In the genomic region with DNA sequence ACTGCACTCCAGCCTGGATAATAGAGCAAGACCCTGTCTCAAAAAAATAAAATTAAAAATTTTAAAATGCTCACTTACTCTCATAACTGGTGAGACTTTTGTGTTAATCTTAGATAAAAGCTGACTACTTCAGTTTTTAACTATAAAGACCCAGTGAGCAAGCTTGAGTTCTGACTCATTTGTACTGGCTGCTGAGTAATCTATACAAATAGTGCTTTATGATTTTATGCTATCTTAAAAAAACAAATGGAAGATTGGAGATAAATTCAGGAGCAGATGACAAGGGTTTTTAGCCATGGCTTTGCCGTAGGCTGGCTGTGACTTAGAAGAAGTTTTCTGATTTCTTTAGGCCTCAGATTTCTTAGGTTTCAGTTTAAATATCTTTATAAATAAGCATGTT, we compare ENCODE assay signal across 13 cellular contexts. TPM values are rescaled to one million over a fixed set of nuclear protein-coding genes. Genes with fewer than 3 reads are reported as not detected.
DNase-seq lines count a peak whose midpoint lies in the region; ATAC-seq and TF ChIP-seq lines count a peak whose summit lies in the region.
"Had no signal": no experiment of that assay in that cellular context is flagged by ENCODE, and none has a peak within 500 bp of the region (broad histone marks: within the 10 kb centered on the region; RNA-seq: fewer than 3 reads in every experiment).

No MANE protein-coding gene starts in this region.

- no peak for TF ChIP-seq CTCF in RWPE2 (IDR thresholded peaks at IDR 0.05; ENCODE audit: poor library complexity, severe bottlenecking)
- no peak for TF ChIP-seq CTCF in fibroblast of lung (conservative IDR thresholded peaks at IDR 0.05 in 1 of 2, IDR thresholded peaks at IDR 0.05 in 1 of 2; ENCODE audit: low read depth in 1 of 2, low read length in 2 of 2)

- peak; percentile 88 for ATAC-seq in RWPE2 (ENCODE audit: low read depth)
- ATAC-seq: stimulated activated naive B cell treated with anti-CD40 and anti-IgM and Interleukin-4, amounts not matched to agents 10 μg/mL and 1 μg/mL and 100 μg/mL, for 72 hours had no signal

- H3K36me3 ChIP-seq in RWPE2 (ENCODE audit: low read depth): no peaks in the 10 kb centered on the region
- H3K36me3 ChIP-seq in fibroblast of lung (ENCODE audit: control insufficient read depth, insufficient read depth, low read length): no peaks in the 10 kb centered on the region
- no peaks in the 10 kb centered on the region for H3K36me3 ChIP-seq in skeletal muscle satellite cell (ENCODE audit: insufficient read depth, low read length)

- H3K79me2 ChIP-seq in fibroblast of lung (ENCODE audit: control insufficient read depth, insufficient read depth, low read length): peaks cover 66% of the 10 kb centered on the region

- H3K27ac ChIP-seq in RWPE2 (ENCODE audit: poor library complexity, severe bottlenecking) (peak overlapping the region; percentile 13), fibroblast of lung (ENCODE audit: insufficient read depth, low read length) (no peak overlapping the region)

- H3K4me3 ChIP-seq in RWPE2 (ENCODE audit: severe bottlenecking): no peak overlapping the region
- peak overlapping the region in 2 of 4 experiments; percentile 5 to 34 for H3K4me3 ChIP-seq in fibroblast of lung (replicated peaks in 1 of 4; ENCODE audit: control extremely low read depth in 1 of 4, insufficient read depth in 1 of 4, low read depth in 3 of 4, low read length in 4 of 4)
- no peak overlapping the region for H3K4me3 ChIP-seq in skeletal muscle satellite cell (ENCODE audit: low read length)

- H3K4me1 ChIP-seq in RWPE2 (ENCODE audit: insufficient read depth, poor library complexity, severe bottlenecking) (peaks cover 27% of the 10 kb centered on the region), fibroblast of lung (ENCODE audit: control insufficient read depth, extremely low read depth, insufficient read depth, low read length) (peaks cover 19% of the 10 kb centered on the region), skeletal muscle satellite cell (ENCODE audit: control insufficient read depth, insufficient read depth, low read length) (peaks cover 44% of the 10 kb centered on the region)

- H3K9ac ChIP-seq in fibroblast of lung (ENCODE audit: insufficient read depth, low read length) (no peak overlapping the region), skeletal muscle satellite cell (ENCODE audit: low read depth, low read length) (no peak overlapping the region)

- H3K27me3 ChIP-seq in RWPE2 (ENCODE audit: insufficient read depth, poor library complexity, severe bottlenecking) (no peaks in the 10 kb centered on the region), fibroblast of lung (ENCODE audit: control insufficient read depth, insufficient read depth, low read length) (no peaks in the 10 kb centered on the region), skeletal muscle satellite cell (ENCODE audit: control insufficient read depth, insufficient read depth, low read length) (no peaks in the 10 kb centered on the region)

- H3K9me3 ChIP-seq in RWPE2 (ENCODE audit: severe bottlenecking) (no peaks in the 10 kb centered on the region), fibroblast of lung (ENCODE audit: control insufficient read depth, insufficient read depth, low read depth, low read length) (no peaks in the 10 kb centered on the region), skeletal muscle satellite cell (replicated peaks; ENCODE audit: low read length) (no peaks in the 10 kb centered on the region)

- H3K4me2 ChIP-seq in fibroblast of lung (ENCODE audit: extremely low read depth, insufficient read depth, low read length) (peak overlapping the region; percentile 70), skeletal muscle satellite cell (ENCODE audit: low read length) (peak overlapping the region; percentile 71)

- H4K20me1 ChIP-seq in fibroblast of lung (ENCODE audit: control insufficient read depth, extremely low read depth, insufficient read depth, low read length): no peaks in the 10 kb centered on the region

- DNase-seq in DMS53 (lab: John Stamatoyannopoulos, UW) (peak; percentile 23), DMS53 treated with DMSO at 0.1 percent for 48 hours (lab: John Stamatoyannopoulos, UW; ENCODE audit: unreplicated experiment) (no peak), RWPE2 (ENCODE audit: low spot score) (no peak), fibroblast of lung (ENCODE audit: low read depth in 2 of 2) (peak; percentile 78 to 80), DMS153 treated with DMSO at 0.1 percent for 48 hours (lab: John Stamatoyannopoulos, UW; ENCODE audit: unreplicated experiment) (no peak), NCI-H526 treated with DMSO at 0.1 percent for 48 hours (lab: John Stamatoyannopoulos, UW) (no peak)
- no peak for DNase-seq in stimulated activated naive CD4-positive, alpha-beta T cell (lab: John Stamatoyannopoulos, UW)
- DNase-seq: 8988T; GDM1; GOT3; stimulated activated naive B cell treated with anti-CD40 and anti-IgM and Interleukin-4, amounts not matched to agents 10 μg/mL and 1 μg/mL and 100 μg/mL, for 72 hours; T-helper 9 cell had no signal

- no peak overlapping the region for H2AFZ ChIP-seq in fibroblast of lung (ENCODE audit: low read length)

RNA-seq across cellular contexts. Expression of a gene that starts 30.5 kb away (rescaled TPM):
- total RNA-seq in fibroblast of lung: 39.5 and 63.3 TPM in 2 replicates
- 45.3 and 51.8 TPM in 2 replicates for polyA plus RNA-seq in fibroblast of lung
- 19.3 and 26.0 TPM in 2 replicates for polyA plus RNA-seq in fibroblast of lung (2012)
- polyA minus RNA-seq in fibroblast of lung (ENCODE audit: low replicate concordance): 93.2 and 146 TPM in 2 replicates
- total RNA-seq in skeletal muscle satellite cell (2012; rRNA removed): 24.3 and 25.8 TPM in 2 replicates

Comparison
In these comparisons a context has a peak if more than half of its experiments do, and no peak if none do; other contexts are left out.
1. DNase-seq: peak in DMS53 (single experiment) and fibroblast of lung (2 of 2); none in DMS53 treated with DMSO at 0.1 percent for 48 hours (single experiment), RWPE2 (single experiment), DMS153 treated with DMSO at 0.1 percent for 48 hours (single experiment), stimulated activated naive CD4-positive, alpha-beta T cell (0 of 6) and NCI-H526 treated with DMSO at 0.1 percent for 48 hours (single experiment).